ENCODE assay signal across 1 cellular context in genomic region chr3:17494117-17494809, GRCh38.
TF ChIP-seq lines count a peak whose summit lies in the region.

No MANE protein-coding gene starts in this region.

TF ChIP-seq in GM23338, 12 proteins besides CTCF, POLR2A, EP300 and RAD21 (continued from another document):
- TF ChIP-seq ZNF462 (CRISPR knock-in tag; IDR thresholded peaks at IDR 0.05), result no peak
